Comparison of ENCODE assay signal across 8 cellular contexts in genomic region chr19:12293771-12294307, GRCh38. TPM values are rescaled to one million over a fixed set of nuclear protein-coding genes. Genes with fewer than 3 reads are reported as not detected.
A peak's percentile ranks its signal among the peaks of the same experiment; 100 is the strongest.
DNase-seq lines count a peak whose midpoint lies in the region; ATAC-seq and TF ChIP-seq lines count a peak whose summit lies in the region.

No MANE protein-coding gene starts in this region.

- H3K4me1 ChIP-seq in A673 (ENCODE audit: insufficient read depth, low read length, poor library complexity, severe bottlenecking), result no peaks in the 10 kb centered on the region
- peaks cover 0 to 57% (median 19%) of the 10 kb centered on the region in 3 donors for H3K4me1 ChIP-seq in gastroesophageal sphincter
- peaks cover 5% of the 10 kb centered on the region for H3K4me1 ChIP-seq in neuron (ENCODE audit: insufficient read depth, low read length)
- peaks cover 0 to 51% (median 12%) of the 10 kb centered on the region in 4 donors for H3K4me1 ChIP-seq in tibial nerve

- TF ChIP-seq POLR2A in GM15510 (IDR thresholded peaks at IDR 0.05; ENCODE audit: borderline replicate concordance, extremely low read depth, insufficient read length), result peak; percentile 57
- no peak for TF ChIP-seq POLR2A in gastroesophageal sphincter (IDR thresholded peaks at IDR 0.05)
- peak in 1 of 2 donors; percentile 23 for TF ChIP-seq POLR2A in tibial nerve (IDR thresholded peaks at IDR 0.05)

- H3K27me3 ChIP-seq in A673 (replicated peaks; ENCODE audit: insufficient read depth, low read depth, low read length, poor library complexity) (no peaks in the 10 kb centered on the region), gastroesophageal sphincter (no peaks in the 10 kb centered on the region), neuron (ENCODE audit: insufficient read depth, low read length) (no peaks in the 10 kb centered on the region), tibial nerve (no peaks in the 10 kb centered on the region)

- peak; percentile 10 for DNase-seq in A673 (ENCODE audit: low spot score)
- peak; percentile 65 for DNase-seq in RPMI7951 (ENCODE audit: low read depth)
- DNase-seq in activated effector memory CD4-positive, alpha-beta T cell treated with anti-CD3 and anti-CD28 coated beads, Interleukin-2, amount 50 U/mL, for 16 hours, result peak; percentile 87
- peak; percentile 33 to 44 for DNase-seq in tibial nerve (ENCODE audit: low spot score in 2 of 2)

- H3K4me3 ChIP-seq in A673 (ENCODE audit: low read depth, low read length, poor library complexity, severe bottlenecking), result peak overlapping the region; percentile 80
- peak overlapping the region; percentile 71 to 92 for H3K4me3 ChIP-seq in gastroesophageal sphincter
- H3K4me3 ChIP-seq in neuron (ENCODE audit: low read length), result peak overlapping the region; percentile 80
- H3K4me3 ChIP-seq in tibial nerve, result peak overlapping the region; percentile 72 to 93 (median 90)

- TF ChIP-seq CTCF in A673 (conservative IDR thresholded peaks at IDR 0.05; ENCODE audit: low read depth, low read length) (no peak), gastroesophageal sphincter (IDR thresholded peaks at IDR 0.05) (no peak), tibial nerve (IDR thresholded peaks at IDR 0.05) (no peak)

- intact Hi-C loops in A673 (cut with micrococcal nuclease; ENCODE audit: unreplicated experiment), result no loop called here

- CTCF ChIA-PET in A673 (lab: Charles Lee), result no interaction called here

- H3K36me3 ChIP-seq in A673 (ENCODE audit: insufficient read depth, low read length, poor library complexity, severe bottlenecking) (no peaks in the 10 kb centered on the region), gastroesophageal sphincter (no peaks in the 10 kb centered on the region), neuron (ENCODE audit: insufficient read depth, low read length) (peaks cover 20% of the 10 kb centered on the region), tibial nerve (no peaks in the 10 kb centered on the region)

- POLR2A ChIA-PET in A673 (lab: Charles Lee; ENCODE audit: low non-redundant PET), result no interaction called here

- no TSS peak for BruUV-seq in A673 (replicated peaks; lab: Mats Ljungman, UMichigan)

- TF ChIP-seq EP300 in gastroesophageal sphincter (IDR thresholded peaks at IDR 0.05) (no peak), tibial nerve (IDR thresholded peaks at IDR 0.05) (no peak)

- no peak overlapping the region for H2AFZ ChIP-seq in neuron (ENCODE audit: low read depth, low read length)

- peak overlapping the region; percentile 26 for H3K27ac ChIP-seq in A673 (ENCODE audit: low read depth, low read length, poor library complexity, severe bottlenecking)
- peak overlapping the region; percentile 89 to 94 (median 92) for H3K27ac ChIP-seq in gastroesophageal sphincter
- H3K27ac ChIP-seq in tibial nerve, result peak overlapping the region; percentile 71 to 96 (median 92)

- ATAC-seq in HG03066 (IDR thresholded peaks at IDR 0.05; ENCODE audit: low read depth, unreplicated experiment) (peak; percentile 40), gastroesophageal sphincter (peak; percentile 47)

- WGBS in gastroesophageal sphincter (ENCODE audit: low coverage in 1 of 2), 2 donors, result 0 to 2% methylated on average over 4 to 9 of the region's 20 CpGs
- 1 to 4% methylated on average over 14 to 20 of the region's 20 CpGs for WGBS in tibial nerve, 2 donors

- H3K9me3 ChIP-seq in A673 (ENCODE audit: low read depth, low read length, poor library complexity, severe bottlenecking), result no peaks in the 10 kb centered on the region
- H3K9me3 ChIP-seq in gastroesophageal sphincter, result no peaks in the 10 kb centered on the region
- peaks cover 16% of the 10 kb centered on the region for H3K9me3 ChIP-seq in neuron (ENCODE audit: low read length)
- no peaks in the 10 kb centered on the region for H3K9me3 ChIP-seq in tibial nerve

RNA-seq across cellular contexts. Expression of gene ZNF44, which starts 0.8 kb away (rescaled TPM):
- total RNA-seq in A673 (2021), result 2.5 and 4.3 TPM in 2 replicates
- 5.0 and 6.6 TPM in 2 replicates for total RNA-seq in RPMI7951 (2014; rRNA removed; shearing (Covaris generic))
- total RNA-seq in gastroesophageal sphincter, result 10 to 100 TPM; 10.1 to 14.6 (median 11.3) TPM
- 10 to 100 TPM; 11.8 to 16.7 (median 13.4) TPM for total RNA-seq in tibial nerve

RNA-seq across cellular contexts. Expression of gene ZNF563, which starts 39.6 kb away (rescaled TPM):
- total RNA-seq in A673 (2021) (0.15 and 0.26 TPM in 2 replicates), gastroesophageal sphincter (1 to 10 TPM; 1.6 to 7.6 (median 5.5) TPM), tibial nerve (10 to 100 TPM in 1 of 4 donors, 1 to 10 TPM in 3; 2.1 to 14.2 (median 4.1) TPM)
- 3.0 and 6.5 TPM in 2 replicates for total RNA-seq in RPMI7951 (2014; rRNA removed; shearing (Covaris generic))

Comparison
In these comparisons a context has a peak if more than half of its experiments do, and no peak if none do; other contexts are left out.
1. Peak in every context shown above with its lines: DNase-seq, ATAC-seq, H3K4me3 ChIP-seq and H3K27ac ChIP-seq.
2. DNase-seq: peak in every context shown above with its lines; median percentile 87 in activated effector memory CD4-positive, alpha-beta T cell treated with anti-CD3 and anti-CD28 coated beads, Interleukin-2, amount 50 U/mL, for 16 hours; 65 in RPMI7951; 38 in tibial nerve; 10 in A673.
3. H3K27ac ChIP-seq: peak in every context shown above with its lines; median percentile 92 in tibial nerve; 92 in gastroesophageal sphincter; 26 in A673.